Comparison of ENCODE assay signal across 17 cellular contexts in genomic region chr6:169859978-169860703, GRCh38.
A peak's percentile ranks its signal among the peaks of the same experiment; 100 is the strongest.
DNase-seq lines count a peak whose midpoint lies in the region; ATAC-seq lines count a peak whose summit lies in the region.
"Had no signal": no experiment of that assay in that cellular context is flagged by ENCODE, and none has a peak within 500 bp of the region (broad histone marks: within the 10 kb centered on the region; RNA-seq: fewer than 3 reads in every experiment).

No MANE protein-coding gene starts in this region.

- POLR2A ChIA-PET in activated CD8-positive, alpha-beta T cell treated with anti-CD3 and anti-CD28 coated beads, Interleukin-2, amount 10 ng/mL, durations not matched to agents 7 days and 5 days (lab: Charles Lee), result interaction anchor here (0.8 kb wide), 1 partner anchor 9 kb away, joined by 3 read pairs; no protein-coding TSS in a partner anchor

- CTCF ChIA-PET in activated CD8-positive, alpha-beta T cell treated with anti-CD3 and anti-CD28 coated beads, Interleukin-2, amount 10 ng/mL, durations not matched to agents 7 days and 5 days (lab: Charles Lee), result interaction anchor here (1.5 kb wide), 1 partner anchor 29 kb away, joined by 7 read pairs; no protein-coding TSS in a partner anchor

- ATAC-seq in activated CD8-positive, alpha-beta T cell treated with anti-CD3 and anti-CD28 coated beads, Interleukin-2, amount 10 ng/mL, durations not matched to agents 7 days and 5 days, result peak; percentile 42
- peak; percentile 33 for ATAC-seq in left ventricle myocardium superior
- ATAC-seq in GM21737 (IDR thresholded peaks at IDR 0.05; ENCODE audit: unreplicated experiment), result no peak

- no peak overlapping the region for H3K4me3 Mint-ChIP-seq in activated CD8-positive, alpha-beta T cell treated with anti-CD3 and anti-CD28 coated beads, Interleukin-2, amount 10 ng/mL, durations not matched to agents 7 days and 5 days
- H3K4me3 Mint-ChIP-seq: activated CD4-positive, alpha-beta T cell treated with anti-CD3 and anti-CD28 coated beads, Interleukin-2, amount 10 ng/mL, durations not matched to agents 7 days and 5 days; neural progenitor cell had no signal

- peak overlapping the region; percentile 78 for H3K27ac Mint-ChIP-seq in activated CD8-positive, alpha-beta T cell treated with anti-CD3 and anti-CD28 coated beads, Interleukin-2, amount 10 ng/mL, durations not matched to agents 7 days and 5 days
- H3K27ac Mint-ChIP-seq: activated CD4-positive, alpha-beta T cell treated with anti-CD3 and anti-CD28 coated beads, Interleukin-2, amount 10 ng/mL, durations not matched to agents 7 days and 5 days had no signal

- no peak overlapping the region for H3K4me3 ChIP-seq in H7 (ENCODE audit: insufficient read depth, low read depth, low read length)
- H3K4me3 ChIP-seq: neural progenitor cell, SK-N-MC, tibial nerve had no signal

- no peaks in the 10 kb centered on the region for H3K9me3 Mint-ChIP-seq in activated CD8-positive, alpha-beta T cell treated with anti-CD3 and anti-CD28 coated beads, Interleukin-2, amount 10 ng/mL, durations not matched to agents 7 days and 5 days (ENCODE audit: insufficient read depth)

- H3K36me3 ChIP-seq in H7 (replicated peaks; ENCODE audit: control insufficient read depth, insufficient read depth, low read length), result no peaks in the 10 kb centered on the region
- H3K36me3 ChIP-seq: neural progenitor cell, tibial nerve had no signal

- peak; percentile 40 for DNase-seq in H7
- DNase-seq in activated CD8-positive, alpha-beta T cell treated with anti-CD3 and anti-CD28 coated beads, Interleukin-2, amount 10 ng/mL, durations not matched to agents 7 days and 5 days, result no peak
- no peak for DNase-seq in left ventricle myocardium superior
- DNase-seq in stimulated activated CD8-positive, alpha-beta memory T cell treated with anti-CD3 and anti-CD28 coated beads, Interleukin-4, amount 100 ng/mL, for 48 hours, result peak; percentile 15
- no peak for DNase-seq in cerebellar nuclear complex (lab: John Stamatoyannopoulos, UW)
- no peak for DNase-seq in iPS-NIHi11 (ENCODE audit: low spot score)
- DNase-seq: activated CD4-positive, alpha-beta T cell treated with anti-CD3 and anti-CD28 coated beads, Interleukin-2, amount 10 ng/mL, durations not matched to agents 7 days and 5 days; DMS79; HCEC 1CT; mesendoderm; NCI-H524; OCI-M1; stimulated activated CD4-positive, alpha-beta T cell treated with anti-CD3 and anti-CD28 coated beads, Interleukin-4, amount 100 ng/mL, for 1 hour had no signal

- peaks cover 16% of the 10 kb centered on the region for H3K4me1 Mint-ChIP-seq in activated CD8-positive, alpha-beta T cell treated with anti-CD3 and anti-CD28 coated beads, Interleukin-2, amount 10 ng/mL, durations not matched to agents 7 days and 5 days (ENCODE audit: low read depth)

- H3K27me3 ChIP-seq in H7 (ENCODE audit: control insufficient read depth, insufficient read depth, low read length), result no peaks in the 10 kb centered on the region
- H3K27me3 ChIP-seq: neural progenitor cell, tibial nerve had no signal

- peaks cover 4% of the 10 kb centered on the region for H3K36me3 Mint-ChIP-seq in activated CD8-positive, alpha-beta T cell treated with anti-CD3 and anti-CD28 coated beads, Interleukin-2, amount 10 ng/mL, durations not matched to agents 7 days and 5 days (ENCODE audit: low read depth)
- H3K36me3 Mint-ChIP-seq: neural progenitor cell had no signal

- intact Hi-C loops in left ventricle myocardium superior (cut with micrococcal nuclease), result no loop called here

- H3K27me3 Mint-ChIP-seq in activated CD8-positive, alpha-beta T cell treated with anti-CD3 and anti-CD28 coated beads, Interleukin-2, amount 10 ng/mL, durations not matched to agents 7 days and 5 days (ENCODE audit: low read depth), result no peaks in the 10 kb centered on the region
- H3K27me3 Mint-ChIP-seq: activated CD4-positive, alpha-beta T cell treated with anti-CD3 and anti-CD28 coated beads, Interleukin-2, amount 10 ng/mL, durations not matched to agents 7 days and 5 days had no signal

Comparison
In these comparisons a context has a peak if more than half of its experiments do, and no peak if none do; other contexts are left out.
1. DNase-seq: peak in H7 (single experiment) and stimulated activated CD8-positive, alpha-beta memory T cell treated with anti-CD3 and anti-CD28 coated beads, Interleukin-4, amount 100 ng/mL, for 48 hours (single experiment); none in activated CD8-positive, alpha-beta T cell treated with anti-CD3 and anti-CD28 coated beads, Interleukin-2, amount 10 ng/mL, durations not matched to agents 7 days and 5 days (single experiment), left ventricle myocardium superior (single experiment), cerebellar nuclear complex (0 of 2) and iPS-NIHi11 (single experiment).